In the genomic region with DNA sequence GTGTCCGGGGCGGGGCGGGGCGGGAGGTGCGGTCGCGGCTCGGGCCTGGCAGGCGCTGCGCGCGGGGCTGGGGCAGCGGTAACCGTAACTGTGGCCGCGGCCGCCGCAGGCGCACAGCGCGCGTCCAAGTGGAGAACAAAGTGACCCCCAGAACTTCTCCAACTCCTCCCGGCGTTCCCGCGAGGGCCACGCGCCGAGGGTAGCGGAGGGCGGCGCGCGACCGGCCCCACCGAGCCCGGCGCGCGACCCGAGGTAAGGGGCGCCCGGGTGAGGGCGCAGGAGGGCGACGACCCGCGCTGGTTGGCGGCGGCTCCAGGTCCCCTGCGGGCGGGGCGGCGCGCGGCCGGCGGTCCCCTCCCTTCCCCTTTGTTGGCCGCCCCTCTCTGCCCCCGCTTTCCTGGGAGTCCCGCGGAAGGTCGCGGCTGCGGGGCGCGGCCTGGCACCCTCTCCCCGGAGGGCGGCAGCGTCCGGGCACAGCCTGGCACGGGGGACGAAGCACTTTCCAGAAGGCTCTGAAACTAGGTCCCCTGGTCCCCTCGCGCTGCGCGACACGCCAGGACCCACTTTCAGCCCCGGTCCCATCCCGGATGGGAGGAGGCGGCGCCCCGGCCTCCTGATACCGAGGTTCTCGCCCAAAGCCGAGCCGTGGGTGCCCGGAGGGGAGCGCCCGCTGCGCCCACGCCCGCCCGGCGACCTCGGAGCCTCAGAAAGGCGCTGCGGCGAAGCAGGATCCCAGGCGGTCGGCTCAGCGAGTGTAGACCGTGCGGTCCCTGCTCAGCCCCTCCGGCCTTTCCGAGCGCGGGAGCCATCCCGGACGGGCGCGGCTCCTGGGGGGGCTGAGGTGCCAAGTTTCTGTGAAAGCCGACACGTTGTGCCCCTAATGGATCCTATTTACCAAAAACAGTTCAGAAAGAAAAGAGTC, we compare ENCODE assay signal across 7 cellular contexts. TPM values are rescaled to one million over a fixed set of nuclear protein-coding genes. Genes with fewer than 3 reads are reported as not detected.
A peak's percentile ranks its signal among the peaks of the same experiment; 100 is the strongest.
DNase-seq lines count a peak whose midpoint lies in the region; ATAC-seq and TF ChIP-seq lines count a peak whose summit lies in the region.

A gene (plus strand): TSS at position 75 of the 922 bp plus-strand sequence. CDS start 133,909 bp downstream, outside the sequence.

- BruUV-seq in mammary epithelial cell (replicated peaks; lab: Mats Ljungman, UMichigan), result no TSS peak

- H3K9ac ChIP-seq in NT2/D1 (ENCODE audit: insufficient read length, low read depth) (peak within 1 kb of the TSS; percentile 88), mammary epithelial cell (ENCODE audit: insufficient read depth, low read length) (no peak within 1 kb of the TSS)

- intact Hi-C loops in mammary epithelial cell (cut with micrococcal nuclease), result loop anchor here (5.0 kb wide), 1 partner anchor 177 kb away; no protein-coding TSS in a partner anchor

- peak within 1 kb of the TSS; percentile 97 for H3K4me2 ChIP-seq in mammary epithelial cell (ENCODE audit: insufficient read depth, low read depth, low read length)

- no peaks in the 10 kb centered on the region for H3K79me2 ChIP-seq in mammary epithelial cell (ENCODE audit: insufficient read depth, low read length)

- CTCF ChIA-PET in mammary epithelial cell (lab: Charles Lee; ENCODE audit: low non-redundant PET), result no interaction called here

- peak within 1 kb of the TSS; percentile 88 for H2AFZ ChIP-seq in mammary epithelial cell (ENCODE audit: low read depth, low read length)

- dilution Hi-C loops in mammary epithelial cell (cut with HindIII; ENCODE audit: low sequenced_read_pairs), result no loop called here

- no peaks in the 10 kb centered on the region for H4K20me1 ChIP-seq in mammary epithelial cell (ENCODE audit: insufficient read depth, low read length)

- H3K4me3 ChIP-seq in NT2/D1 (ENCODE audit: insufficient read length, low read depth) (peak within 1 kb of the TSS; percentile 83), mammary epithelial cell (replicated peaks in 1 of 3; ENCODE audit: insufficient read depth in 1 of 3, low read depth in 2 of 3, low read length in 3 of 3) (peak within 1 kb of the TSS; percentile 50 to 57 (median 55))

- H3K9me3 ChIP-seq in NT2/D1 (ENCODE audit: insufficient read depth, low read length), result no peaks in the 10 kb centered on the region
- no peaks in the 10 kb centered on the region for H3K9me3 ChIP-seq in mammary epithelial cell (replicated peaks; ENCODE audit: insufficient read depth, low read length)

- H3K27me3 ChIP-seq in NT2/D1 (ENCODE audit: insufficient read depth, insufficient read length) (peaks cover 3% of the 10 kb centered on the region), mammary epithelial cell (ENCODE audit: insufficient read depth, low read length) (peaks cover 3% of the 10 kb centered on the region)

- no peak for DNase-seq in NT2/D1 (ENCODE audit: low read depth, low spot score)
- DNase-seq in mammary epithelial cell, result no peak
- DNase-seq in kidney tubule cell (ENCODE audit: low spot score), result peak; percentile 12
- peak; percentile 17 to 27 for DNase-seq in stimulated activated CD4-positive, alpha-beta T cell treated with anti-CD3 and anti-CD28 coated beads, Interleukin-2, amount 100 ng/mL, for 48 hours
- no peak for DNase-seq in hippocampal formation (lab: John Stamatoyannopoulos, UW)
- DNase-seq in pons (ENCODE audit: low spot score), result no peak

- H3K36me3 ChIP-seq in NT2/D1 (ENCODE audit: insufficient read depth, insufficient read length, low read length) (no peaks in the 10 kb centered on the region), mammary epithelial cell (ENCODE audit: insufficient read depth, low read length) (no peaks in the 10 kb centered on the region)

- H3K4me1 ChIP-seq in NT2/D1 (ENCODE audit: insufficient read depth, insufficient read length) (peaks cover 10% of the 10 kb centered on the region), mammary epithelial cell (ENCODE audit: insufficient read depth, low read length) (peaks cover 8% of the 10 kb centered on the region)

- no peak within 1 kb of the TSS for H3K27ac ChIP-seq in mammary epithelial cell (ENCODE audit: insufficient read depth, low read depth, low read length)

- 3% methylated on average over 10 of the region's 114 CpGs for WGBS in mammary epithelial cell (ENCODE audit: low coverage, missing lambda C conversion rate)

- in situ Hi-C loops in mammary epithelial cell (cut with MboI; ENCODE audit: low sequenced_read_pairs in 2 of 2), result no loop called here

- TF ChIP-seq CTCF in mammary epithelial cell (conservative IDR thresholded peaks at IDR 0.05 in 1 of 2, IDR thresholded peaks at IDR 0.05 in 1 of 2; ENCODE audit: extremely low read depth in 1 of 2, insufficient read depth in 1 of 2, low read depth in 1 of 2, low read length in 2 of 2), result no peak

- ATAC-seq in GM19395 (IDR thresholded peaks at IDR 0.05; ENCODE audit: unreplicated experiment), result peak; percentile 56

RNA-seq across cellular contexts. Expression of the gene that starts here (rescaled TPM):
- 10 to 100 TPM in 1 of 2 donors, 1 to 10 TPM in 1; 4.0 to 13.3 TPM for total RNA-seq in mammary epithelial cell
- 1.1 TPM for polyA plus RNA-seq in mammary epithelial cell
- polyA minus RNA-seq in mammary epithelial cell, result not detected

Comparison
In these comparisons a context has a peak if more than half of its experiments do, and no peak if none do; other contexts are left out.
1. DNase-seq: peak in kidney tubule cell (single experiment) and stimulated activated CD4-positive, alpha-beta T cell treated with anti-CD3 and anti-CD28 coated beads, Interleukin-2, amount 100 ng/mL, for 48 hours (2 of 2); none in NT2/D1 (single experiment), mammary epithelial cell (single experiment), hippocampal formation (0 of 2) and pons (single experiment).